ENCODE assay signal across 19 cellular contexts in the genomic region with DNA sequence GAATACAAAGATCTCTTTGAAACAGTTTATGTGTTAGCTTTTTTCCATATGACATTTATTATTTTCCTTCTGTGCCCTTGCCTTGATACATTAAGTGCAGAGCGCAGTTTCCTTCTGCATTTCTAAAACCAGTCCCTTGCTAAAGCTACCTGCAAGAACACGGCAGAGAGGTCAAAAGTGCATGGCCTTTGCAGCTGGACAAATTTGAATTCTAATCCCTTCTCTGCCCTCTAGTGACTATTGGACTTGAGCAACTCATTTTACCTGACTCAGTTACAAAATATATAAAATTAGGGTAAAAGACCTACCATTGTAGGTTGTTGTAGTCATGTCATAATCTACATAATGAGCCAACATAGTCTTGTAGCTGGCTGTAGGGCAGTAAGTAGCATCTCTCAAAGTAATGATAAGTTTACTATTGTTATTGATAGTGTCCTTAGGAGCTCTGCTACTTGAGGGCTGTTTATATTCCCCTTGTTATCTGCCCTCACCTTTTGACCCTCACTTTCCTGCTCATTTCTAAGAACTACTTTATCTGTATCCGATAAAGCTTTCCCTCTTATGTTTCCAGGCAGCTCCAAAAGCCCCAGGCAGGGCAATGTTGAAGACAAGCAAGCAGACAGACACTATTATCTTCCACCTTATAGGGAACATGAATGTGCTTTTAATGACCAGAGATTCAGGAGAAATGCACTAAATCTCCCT.
A peak's percentile ranks its signal among the peaks of the same experiment; 100 is the strongest.
DNase-seq lines count a peak whose midpoint lies in the region; ATAC-seq and TF ChIP-seq lines count a peak whose summit lies in the region.
"Had no signal": no experiment of that assay in that cellular context is flagged by ENCODE, and none has a peak within 500 bp of the region (broad histone marks: within the 10 kb centered on the region; RNA-seq: fewer than 3 reads in every experiment).

No MANE protein-coding gene starts in this region.

- H3K4me1 Mint-ChIP-seq in activated CD4-positive, alpha-beta T cell treated with anti-CD3 and anti-CD28 coated beads for 36 hours = no peaks in the 10 kb centered on the region
- H3K4me1 Mint-ChIP-seq: IgD-negative memory B cell had no signal

- DNase-seq in LNCaP clone FGC (ENCODE audit: low read depth) = no peak
- peak; percentile 34 for DNase-seq in RPMI8226
- no peak for DNase-seq in epithelial cell of proximal tubule (ENCODE audit: low read depth)
- no peak for DNase-seq in retinal pigment epithelial cell (ENCODE audit: low read depth)
- DNase-seq in activated CD4-positive, alpha-beta T cell treated with anti-CD3 and anti-CD28 coated beads for 36 hours = no peak
- DNase-seq in vagina (ENCODE audit: extremely low spot score in 2 of 2) = no peak
- DNase-seq: COR-L47, DMS 273 treated with DMSO at 0.1 percent for 48 hours, DND-41, H7, HFFc6, Kasumi-1, NCI-H187, NCI-H345, NCI-H524 treated with DMSO at 0.1 percent for 48 hours had no signal

- no peak overlapping the region for H3K27ac Mint-ChIP-seq in activated CD4-positive, alpha-beta T cell treated with anti-CD3 and anti-CD28 coated beads for 36 hours
- H3K27ac Mint-ChIP-seq: HFFc6, IgD-negative memory B cell had no signal

- intact Hi-C loops in activated CD4-positive, alpha-beta T cell treated with anti-CD3 and anti-CD28 coated beads for 36 hours (cut with DNase I, micrococcal nuclease) = no loop called here
- intact Hi-C loops in vagina (cut with DNase I) = no loop called here

- CTCF ChIA-PET in activated CD4-positive, alpha-beta T cell treated with anti-CD3 and anti-CD28 coated beads for 36 hours (lab: Charles Lee) = no interaction called here

- ATAC-seq in activated CD4-positive, alpha-beta T cell treated with anti-CD3 and anti-CD28 coated beads for 36 hours = no peak
- ATAC-seq in HG03159 (IDR thresholded peaks at IDR 0.05; ENCODE audit: unreplicated experiment) = no peak

- H3K36me3 ChIP-seq in vagina = no peaks in the 10 kb centered on the region
- H3K36me3 ChIP-seq: SJSA1 had no signal

- H3K9me3 ChIP-seq in vagina = no peaks in the 10 kb centered on the region
- H3K9me3 ChIP-seq: SJSA1 had no signal

- no peak overlapping the region for H3K27ac ChIP-seq in vagina
- H3K27ac ChIP-seq: HL-60, SJSA1 had no signal

- TF ChIP-seq POLR2A in vagina (IDR thresholded peaks at IDR 0.05) = no peak

- no peaks in the 10 kb centered on the region for H3K27me3 ChIP-seq in vagina
- H3K27me3 ChIP-seq: SJSA1 had no signal

- H3K9me3 Mint-ChIP-seq in activated CD4-positive, alpha-beta T cell treated with anti-CD3 and anti-CD28 coated beads for 36 hours (ENCODE audit: low read depth) = no peaks in the 10 kb centered on the region
- H3K9me3 Mint-ChIP-seq: IgD-negative memory B cell had no signal

- no peak overlapping the region for H3K4me3 Mint-ChIP-seq in activated CD4-positive, alpha-beta T cell treated with anti-CD3 and anti-CD28 coated beads for 36 hours
- H3K4me3 Mint-ChIP-seq: HFFc6, IgD-negative memory B cell had no signal

- H3K27me3 Mint-ChIP-seq in activated CD4-positive, alpha-beta T cell treated with anti-CD3 and anti-CD28 coated beads for 36 hours = no peaks in the 10 kb centered on the region
- H3K27me3 Mint-ChIP-seq: IgD-negative memory B cell had no signal

- no peak overlapping the region for H3K4me3 ChIP-seq in LNCaP clone FGC (ENCODE audit: low read depth, low read length)
- no peak overlapping the region for H3K4me3 ChIP-seq in epithelial cell of proximal tubule (ENCODE audit: low read depth, low read length)
- H3K4me3 ChIP-seq in retinal pigment epithelial cell (ENCODE audit: low read length) = no peak overlapping the region
- H3K4me3 ChIP-seq in vagina = no peak overlapping the region
- H3K4me3 ChIP-seq: SJSA1 had no signal

- TF ChIP-seq CTCF in LNCaP clone FGC (IDR thresholded peaks at IDR 0.05; ENCODE audit: control insufficient read depth, extremely low read depth, insufficient read depth) (peak; percentile 54), epithelial cell of proximal tubule (conservative IDR thresholded peaks at IDR 0.05; ENCODE audit: low read depth, low read length) (peak; percentile 15), retinal pigment epithelial cell (conservative IDR thresholded peaks at IDR 0.05; ENCODE audit: low read depth, low read length) (peak; percentile 3), vagina (IDR thresholded peaks at IDR 0.05) (no peak)

- POLR2A ChIA-PET in activated CD4-positive, alpha-beta T cell treated with anti-CD3 and anti-CD28 coated beads for 36 hours (lab: Charles Lee) = no interaction called here

- H3K4me1 ChIP-seq in vagina = no peaks in the 10 kb centered on the region
- H3K4me1 ChIP-seq: SJSA1 had no signal

- H3K36me3 Mint-ChIP-seq in activated CD4-positive, alpha-beta T cell treated with anti-CD3 and anti-CD28 coated beads for 36 hours (ENCODE audit: low read depth) = no peaks in the 10 kb centered on the region
- H3K36me3 Mint-ChIP-seq: IgD-negative memory B cell had no signal

Comparison
In these comparisons a context has a peak if more than half of its experiments do, and no peak if none do; other contexts are left out.
1. CTCF ChIP-seq: peak in LNCaP clone FGC (single experiment), epithelial cell of proximal tubule (single experiment) and retinal pigment epithelial cell (single experiment); none in vagina (0 of 3).